ENCODE assay signal across 8 cellular contexts in genomic region chr1:220878223-220879081, GRCh38. TPM values are rescaled to one million over a fixed set of nuclear protein-coding genes. Genes with fewer than 3 reads are reported as not detected.
DNase-seq lines count a peak whose midpoint lies in the region; ATAC-seq and TF ChIP-seq lines count a peak whose summit lies in the region.

No MANE protein-coding gene starts in this region.

- no peaks in the 10 kb centered on the region for H3K9me3 ChIP-seq in right atrium auricular region
- H3K9me3 ChIP-seq in skeletal muscle satellite cell (replicated peaks; ENCODE audit: low read length), result no peaks in the 10 kb centered on the region

- H3K27ac ChIP-seq in right atrium auricular region, result peak overlapping the region; percentile 93 to 98

- H3K9ac ChIP-seq in skeletal muscle satellite cell (ENCODE audit: low read depth, low read length), result peak overlapping the region; percentile 98

- peak overlapping the region; percentile 94 for H3K4me2 ChIP-seq in skeletal muscle satellite cell (ENCODE audit: low read length)

- TF ChIP-seq CTCF in GM10266 (IDR thresholded peaks at IDR 0.05; ENCODE audit: control insufficient read depth, insufficient read depth, low read depth, missing control alignments), result no peak
- TF ChIP-seq CTCF in WI38 (IDR thresholded peaks at IDR 0.05; ENCODE audit: low read depth, low read length), result no peak
- TF ChIP-seq CTCF in right atrium auricular region (IDR thresholded peaks at IDR 0.05), result no peak

- no peaks in the 10 kb centered on the region for H3K27me3 ChIP-seq in right atrium auricular region
- no peaks in the 10 kb centered on the region for H3K27me3 ChIP-seq in skeletal muscle satellite cell (ENCODE audit: control insufficient read depth, insufficient read depth, low read length)

- H3K4me1 ChIP-seq in right atrium auricular region (peaks cover 0 to 60% of the 10 kb centered on the region in 2 donors), skeletal muscle satellite cell (ENCODE audit: control insufficient read depth, insufficient read depth, low read length) (peaks cover 29% of the 10 kb centered on the region)

- ATAC-seq in HG02884 (IDR thresholded peaks at IDR 0.05; ENCODE audit: unreplicated experiment), result peak; percentile 3

- DNase-seq in GM10266 (ENCODE audit: extremely low spot score), result peak; percentile 37
- DNase-seq in right atrium auricular region (ENCODE audit: low spot score), result no peak
- no peak for DNase-seq in activated CD4-positive, CD25-positive, alpha-beta regulatory T cell treated with anti-CD3 and anti-CD28 coated beads, Interleukin-2, amount 50 U/mL, for 72 hours
- DNase-seq in NCI-H1694 treated with DMSO at 0.1 percent for 48 hours (lab: John Stamatoyannopoulos, UW), result no peak
- no peak for DNase-seq in NCI-H1092 (lab: John Stamatoyannopoulos, UW)

- H3K36me3 ChIP-seq in right atrium auricular region (peaks cover 3% of the 10 kb centered on the region), skeletal muscle satellite cell (ENCODE audit: insufficient read depth, low read length) (peaks cover 12% of the 10 kb centered on the region)

- H3K4me3 ChIP-seq in WI38 (ENCODE audit: low read depth, low read length) (peak overlapping the region; percentile 79), right atrium auricular region (peak overlapping the region; percentile 62 to 96), skeletal muscle satellite cell (ENCODE audit: low read length) (peak overlapping the region; percentile 94)

RNA-seq across cellular contexts. Expression of gene HLX, which starts 0.8 kb away (rescaled TPM):
- 1 to 10 TPM; 5.5 to 6.2 TPM for total RNA-seq in right atrium auricular region
- total RNA-seq in skeletal muscle satellite cell (2012; rRNA removed), result 3.8 and 3.9 TPM in 2 replicates
